In genomic region chr21:15051652-15052554, GRCh38 we compare ENCODE assay signal across 8 cellular contexts. TPM values are rescaled to one million over a fixed set of nuclear protein-coding genes. Genes with fewer than 3 reads are reported as not detected.
DNase-seq lines count a peak whose midpoint lies in the region; ATAC-seq, FAIRE-seq and TF ChIP-seq lines count a peak whose summit lies in the region.

No MANE protein-coding gene starts in this region.

- H3K79me2 ChIP-seq in PC-3 (ENCODE audit: low read length) (peaks cover 100% of the 10 kb centered on the region), PC-9 (ENCODE audit: low read depth) (peaks cover 100% of the 10 kb centered on the region)

- DNase-seq in GM18507 (ENCODE audit: extremely low spot score, insufficient read length, low read depth), result no peak
- peak; percentile 61 for DNase-seq in PC-3
- no peak for DNase-seq in upper lobe of right lung
- no peak for DNase-seq in PC-9
- DNase-seq in COLO668 (lab: John Stamatoyannopoulos, UW; ENCODE audit: unreplicated experiment), result no peak
- DNase-seq in substantia nigra (lab: John Stamatoyannopoulos, UW), result no peak

- no TSS peak for BruUV-seq in PC-3 (replicated peaks; lab: Mats Ljungman, UMichigan)
- no TSS peak for BruUV-seq in PC-9 (replicated peaks; lab: Mats Ljungman, UMichigan)

- H3K9ac ChIP-seq in PC-3 (ENCODE audit: low read length), result peak overlapping the region; percentile 39

- ATAC-seq in HG02571 (IDR thresholded peaks at IDR 0.05; ENCODE audit: unreplicated experiment) (peak; percentile 77), PC-3 (peak; percentile 43), upper lobe of right lung (no peak)

- CTCF ChIA-PET in PC-3 (lab: Charles Lee), result no interaction called here
- CTCF ChIA-PET in PC-9 (lab: Charles Lee), result no interaction called here

- H4K20me1 ChIP-seq in PC-3 (ENCODE audit: low read length) (peaks cover 74% of the 10 kb centered on the region), PC-9 (ENCODE audit: insufficient read depth) (peaks cover 33% of the 10 kb centered on the region)

- H3K4me2 ChIP-seq in PC-3 (ENCODE audit: low read length), result peak overlapping the region; percentile 83
- no peak overlapping the region for H3K4me2 ChIP-seq in PC-9

- POLR2A ChIA-PET in PC-3 (lab: Charles Lee; ENCODE audit: unreplicated experiment), result interaction anchor here (0.5 kb wide), 1 partner anchor 108 kb away, joined by 3 read pairs; no protein-coding TSS in a partner anchor
- POLR2A ChIA-PET in PC-9 (lab: Charles Lee; ENCODE audit: unreplicated experiment), result interaction anchor here (0.6 kb wide), 1 partner anchor 8 kb away, joined by 3 read pairs; no protein-coding TSS in a partner anchor

- H3K27me3 ChIP-seq in PC-3 (ENCODE audit: low read length) (no peaks in the 10 kb centered on the region), upper lobe of right lung (no peaks in the 10 kb centered on the region), PC-9 (ENCODE audit: insufficient read depth, low read depth) (no peaks in the 10 kb centered on the region)

- H3F3A ChIP-seq in PC-3 (ENCODE audit: low read length, unreplicated experiment) (no peaks in the 10 kb centered on the region), PC-9 (ENCODE audit: insufficient read depth, low read depth) (no peaks in the 10 kb centered on the region)

- H3K4me1 ChIP-seq in PC-3 (ENCODE audit: insufficient read depth, low read length) (peaks cover 58% of the 10 kb centered on the region), upper lobe of right lung (peaks cover 10% of the 10 kb centered on the region), PC-9 (replicated peaks; ENCODE audit: insufficient read depth) (peaks cover 9% of the 10 kb centered on the region; the same call in 1 of the 2 replicates)

- FAIRE-seq in GM18507 (lab: Jason Lieb, UNC) (peak; percentile 56), islet of Langerhans (lab: Jason Lieb, UNC) (peak; percentile 95)

- H3K27ac ChIP-seq in PC-3 (ENCODE audit: low read length) (peak overlapping the region; percentile 36), upper lobe of right lung (no peak overlapping the region), PC-9 (no peak overlapping the region), substantia nigra (ENCODE audit: low read depth, low read length, poor library complexity, severe bottlenecking) (no peak overlapping the region)

- intact Hi-C loops in PC-3 (cut with micrococcal nuclease), result loop anchor here (2.0 to 10.0 kb wide), 4 partner anchors 95 to 683 kb away; no protein-coding TSS in a partner anchor
- intact Hi-C loops in upper lobe of right lung (cut with DNase I), result no loop called here
- intact Hi-C loops in PC-9 (cut with micrococcal nuclease; ENCODE audit: unreplicated experiment), result no loop called here

- no peaks in the 10 kb centered on the region for H3K9me3 ChIP-seq in PC-3 (ENCODE audit: low read length)
- H3K9me3 ChIP-seq in upper lobe of right lung, result no peaks in the 10 kb centered on the region
- peaks cover 11% of the 10 kb centered on the region; the same call in 1 of the 2 replicates for H3K9me3 ChIP-seq in PC-9 (ENCODE audit: insufficient read depth, low read depth)

- H3K9me2 ChIP-seq in PC-3 (replicated peaks; ENCODE audit: low read length) (no peaks in the 10 kb centered on the region), PC-9 (ENCODE audit: insufficient read depth) (no peaks in the 10 kb centered on the region)

- peak overlapping the region; percentile 59 for H3K4me3 ChIP-seq in PC-3 (ENCODE audit: low read length)
- no peak overlapping the region for H3K4me3 ChIP-seq in upper lobe of right lung
- no peak overlapping the region for H3K4me3 ChIP-seq in PC-9

- H2AFZ ChIP-seq in PC-3 (ENCODE audit: low read length), result peak overlapping the region; percentile 18; the same call in 1 of the 2 replicates
- no peak overlapping the region for H2AFZ ChIP-seq in PC-9

- H3K36me3 ChIP-seq in PC-3 (ENCODE audit: low read depth, low read length), result no peaks in the 10 kb centered on the region
- H3K36me3 ChIP-seq in upper lobe of right lung, result no peaks in the 10 kb centered on the region
- peaks cover 23% of the 10 kb centered on the region for H3K36me3 ChIP-seq in PC-9 (ENCODE audit: low read depth)

- TF ChIP-seq CTCF in PC-3 (conservative IDR thresholded peaks at IDR 0.05; ENCODE audit: low read depth, low read length) (no peak), upper lobe of right lung (IDR thresholded peaks at IDR 0.05) (no peak), PC-9 (conservative IDR thresholded peaks at IDR 0.05) (no peak)

RNA-seq across cellular contexts. Expression of gene NRIP1, which starts 12.9 kb away (rescaled TPM):
- 68.0 and 69.2 TPM in 2 replicates for total RNA-seq in PC-3 (2014; rRNA removed)
- 45.9 TPM for total RNA-seq in upper lobe of right lung
- 25.2 and 33.0 TPM in 2 replicates for total RNA-seq in PC-9 (2021)
